In genomic region chr10:117165557-117166419, GRCh38 we compare ENCODE assay signal across 8 cellular contexts. TPM values are rescaled to one million over a fixed set of nuclear protein-coding genes. Genes with fewer than 3 reads are reported as not detected.
A peak's percentile ranks its signal among the peaks of the same experiment; 100 is the strongest.
DNase-seq lines count a peak whose midpoint lies in the region; ATAC-seq and TF ChIP-seq lines count a peak whose summit lies in the region.

No MANE protein-coding gene starts in this region.

- H3K4me1 Mint-ChIP-seq in activated T-cell treated with anti-CD3 and anti-CD28 coated beads, Interleukin-2, amount 50 U/mL, for 4 hours (ENCODE audit: low read depth): peaks cover 31% of the 10 kb centered on the region

- H3K27me3 ChIP-seq in left lung: peaks cover 99 to 100% of the 10 kb centered on the region in 2 donors
- H3K27me3 ChIP-seq in upper lobe of left lung: peaks cover 0 to 87% (median 46%) of the 10 kb centered on the region in 4 donors

- H3K4me3 ChIP-seq in cardiac fibroblast (replicated peaks in 1 of 2; ENCODE audit: low read depth in 2 of 2, low read length in 2 of 2) (no peak overlapping the region), left lung (peak overlapping the region in 1 of 2 donors; percentile 1), upper lobe of left lung (peak overlapping the region in 2 of 4 donors; percentile 32 to 34)

- H3K4me3 Mint-ChIP-seq in activated T-cell treated with anti-CD3 and anti-CD28 coated beads, Interleukin-2, amount 50 U/mL, for 4 hours: no peak overlapping the region

- no peaks in the 10 kb centered on the region for H3K9me3 ChIP-seq in left lung
- H3K9me3 ChIP-seq in upper lobe of left lung: no peaks in the 10 kb centered on the region

- ATAC-seq in activated T-cell treated with anti-CD3 and anti-CD28 coated beads, Interleukin-2, amount 50 U/mL, for 4 hours: no peak
- peak; percentile 71 for ATAC-seq in left lung
- ATAC-seq in upper lobe of left lung (ENCODE audit: low FRiP score in 2 of 2): peak; percentile 65 to 69
- ATAC-seq in HG03135 (IDR thresholded peaks at IDR 0.05; ENCODE audit: unreplicated experiment): no peak
- ATAC-seq in HG03469 (IDR thresholded peaks at IDR 0.05; ENCODE audit: unreplicated experiment): no peak

- H3K36me3 ChIP-seq in left lung (no peaks in the 10 kb centered on the region), upper lobe of left lung (no peaks in the 10 kb centered on the region)

- peak; percentile 34 for DNase-seq in activated T-cell treated with anti-CD3 and anti-CD28 coated beads, Interleukin-2, amount 50 U/mL, for 1 hour
- no peak for DNase-seq in activated T-cell treated with anti-CD3 and anti-CD28 coated beads, Interleukin-2, amount 50 U/mL, for 4 hours
- DNase-seq in NCI-H526 treated with DMSO at 0.1 percent for 48 hours (lab: John Stamatoyannopoulos, UW) (peak; percentile 14), cardiac fibroblast (ENCODE audit: low read depth in 2 of 2) (peak; percentile 47 to 51), left lung (peak in 1 of 2 donors; percentile 85), upper lobe of left lung (peak; percentile 40 to 88)

- no peak for TF ChIP-seq POLR2A in upper lobe of left lung (IDR thresholded peaks at IDR 0.05)

- intact Hi-C loops in left lung (cut with DNase I): no loop called here

- peak; percentile 78 for TF ChIP-seq CTCF in cardiac fibroblast (IDR thresholded peaks at IDR 0.05; ENCODE audit: low read depth, low read length)
- peak; percentile 17 to 50 for TF ChIP-seq CTCF in left lung (IDR thresholded peaks at IDR 0.05)
- peak in 4 of 6 experiments; percentile 32 to 56 (median 44) for TF ChIP-seq CTCF in upper lobe of left lung (IDR thresholded peaks at IDR 0.05)

- H3K4me1 ChIP-seq in left lung: peaks cover 6 to 41% of the 10 kb centered on the region in 2 donors
- peaks cover 32 to 56% (median 44%) of the 10 kb centered on the region in 4 donors for H3K4me1 ChIP-seq in upper lobe of left lung

- no peaks in the 10 kb centered on the region for H3K9me3 Mint-ChIP-seq in activated T-cell treated with anti-CD3 and anti-CD28 coated beads, Interleukin-2, amount 50 U/mL, for 4 hours

- 2 to 7% methylated on average over 9 to 49 of the region's 50 CpGs for WGBS in upper lobe of left lung, 2 donors

- TF ChIP-seq EP300 in upper lobe of left lung (IDR thresholded peaks at IDR 0.05): no peak

- H3K36me3 Mint-ChIP-seq in activated T-cell treated with anti-CD3 and anti-CD28 coated beads, Interleukin-2, amount 50 U/mL, for 4 hours (ENCODE audit: insufficient read depth): no peaks in the 10 kb centered on the region

- H3K27ac ChIP-seq in left lung: no peak overlapping the region
- H3K27ac ChIP-seq in upper lobe of left lung: no peak overlapping the region

- H3K27me3 Mint-ChIP-seq in activated T-cell treated with anti-CD3 and anti-CD28 coated beads, Interleukin-2, amount 50 U/mL, for 4 hours (ENCODE audit: low read depth): peaks cover 88% of the 10 kb centered on the region

RNA-seq across cellular contexts. Expression of gene VAX1, which starts 27.7 kb away (rescaled TPM):
- not detected for total RNA-seq in activated T-cell treated with anti-CD3 and anti-CD28 coated beads, Interleukin-2, amount 50 U/mL, for 4 hours
- not detected for total RNA-seq in left lung
- not detected for total RNA-seq in upper lobe of left lung

RNA-seq across cellular contexts. Expression of gene KCNK18, which starts 31.5 kb away (rescaled TPM):
- not detected for total RNA-seq in activated T-cell treated with anti-CD3 and anti-CD28 coated beads, Interleukin-2, amount 50 U/mL, for 4 hours
- total RNA-seq in left lung (not detected), upper lobe of left lung (not detected)

Comparison
In these comparisons a context has a peak if more than half of its experiments do, and no peak if none do; other contexts are left out.
1. ATAC-seq: peak in left lung (single experiment) and upper lobe of left lung (2 of 2); none in activated T-cell treated with anti-CD3 and anti-CD28 coated beads, Interleukin-2, amount 50 U/mL, for 4 hours (0 of 2), HG03135 (single experiment) and HG03469 (single experiment).
2. Peak in every context shown above with its lines, with median percentiles within 50 percentile points of each other: CTCF ChIP-seq.